9 cellular contexts compared by ENCODE assay signal in the genomic region with DNA sequence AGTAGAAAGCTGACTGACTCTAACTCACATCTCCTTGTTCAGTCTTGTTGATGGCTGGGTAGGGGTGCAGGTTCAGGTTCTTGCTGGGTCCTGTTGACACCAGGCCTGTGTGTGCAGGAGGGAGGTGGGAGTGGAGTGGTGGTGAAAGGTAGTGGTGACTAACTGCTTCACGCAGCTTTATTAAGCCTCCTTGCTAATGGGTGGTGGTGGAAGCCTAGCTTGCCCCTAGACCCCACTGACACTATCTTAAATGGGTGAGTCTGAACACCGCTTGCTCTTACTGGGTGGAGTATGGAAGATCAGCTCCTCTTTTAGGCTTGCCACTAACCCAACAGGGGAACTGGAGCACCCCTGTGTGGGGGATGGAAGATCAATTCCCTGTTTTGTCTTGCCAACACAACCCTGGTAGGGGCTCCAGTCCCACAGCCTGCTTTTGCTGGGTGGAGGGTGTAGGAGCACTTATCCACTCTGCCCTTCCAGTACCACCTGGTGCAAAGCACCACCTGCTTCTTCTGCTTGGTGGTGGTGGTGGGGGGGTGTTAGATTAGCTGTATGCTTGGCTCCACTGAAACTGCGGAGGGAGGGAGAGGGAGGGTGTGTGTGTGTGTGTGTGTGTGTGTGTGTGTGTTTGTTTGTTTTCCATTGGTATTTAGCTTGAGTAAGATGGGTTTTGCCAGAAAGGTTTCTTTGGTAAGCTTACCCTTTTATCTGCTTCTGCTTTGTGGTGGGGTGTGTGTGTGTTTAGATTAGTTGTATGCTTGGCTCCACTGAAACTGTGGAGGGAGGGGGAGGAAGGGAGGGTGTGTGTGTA. TPM values are rescaled to one million over a fixed set of nuclear protein-coding genes. Genes with fewer than 3 reads are reported as not detected.
DNase-seq lines count a peak whose midpoint lies in the region; ATAC-seq and TF ChIP-seq lines count a peak whose summit lies in the region.
"Had no signal": no experiment of that assay in that cellular context is flagged by ENCODE, and none has a peak within 500 bp of the region (broad histone marks: within the 10 kb centered on the region; RNA-seq: fewer than 3 reads in every experiment).

No MANE protein-coding gene starts in this region.

- no peak overlapping the region for H3K4me3 ChIP-seq in foreskin fibroblast (ENCODE audit: low read depth in 1 of 2, low read length in 2 of 2)

- ATAC-seq in GM18907 (IDR thresholded peaks at IDR 0.05; ENCODE audit: unreplicated experiment) (peak; percentile 36), HG03460 (IDR thresholded peaks at IDR 0.05; ENCODE audit: unreplicated experiment) (no peak)

- H3K27me3 Mint-ChIP-seq in CD14-positive monocyte (ENCODE audit: low read depth in 3 of 3): no peaks in the 10 kb centered on the region

- TF ChIP-seq POLR2A in erythroblast (IDR thresholded peaks at IDR 0.05; ENCODE audit: low read length): no peak

- peaks cover 0 to 9% of the 10 kb centered on the region in 2 donors for H3K36me3 Mint-ChIP-seq in CD14-positive monocyte

- H3K27ac Mint-ChIP-seq in CD14-positive monocyte: peak overlapping the region in 4 of 7 donors; percentile 30 to 82 (median 68)

- TF ChIP-seq CTCF in CD14-positive monocyte (IDR thresholded peaks at IDR 0.05) (no peak), foreskin fibroblast (IDR thresholded peaks at IDR 0.05; ENCODE audit: low read depth, low read length) (no peak)

- peaks cover 46% of the 10 kb centered on the region for H3K4me1 Mint-ChIP-seq in CD14-positive monocyte

- intact Hi-C loops in CD14-positive monocyte (cut with micrococcal nuclease): no loop called here

- DNase-seq in CD14-positive monocyte (ENCODE audit: low spot score): no peak
- DNase-seq in NCI-H69 (lab: John Stamatoyannopoulos, UW): peak; percentile 54
- peak; percentile 59 to 82 for DNase-seq in erythroblast (lab: John Stamatoyannopoulos, UW)
- no peak for DNase-seq in foreskin fibroblast
- no peak for DNase-seq in activated effector memory CD4-positive, alpha-beta T cell treated with anti-CD3 and anti-CD28 coated beads, Interleukin-2, amount 50 U/mL, for 16 hours
- DNase-seq in anterior cingulate cortex (lab: John Stamatoyannopoulos, UW): no peak

- H3K4me3 Mint-ChIP-seq in CD14-positive monocyte: no peak overlapping the region

- peaks cover 4 to 24% (median 14%) of the 10 kb centered on the region in 7 donors for H3K9me3 Mint-ChIP-seq in CD14-positive monocyte

RNA-seq across cellular contexts. Expression of a gene that starts 25.6 kb away (rescaled TPM):
- 10 to 100 TPM in 1 of 2 donors, 1 to 10 TPM in 1; 7.6 to 13.8 TPM for polyA plus RNA-seq in CD14-positive monocyte

RNA-seq across cellular contexts. Expression of a gene that starts 54.8 kb away (rescaled TPM):
- polyA plus RNA-seq in CD14-positive monocyte: not detected
- polyA plus RNA-seq: neural cell had no signal

Comparison
In these comparisons a context has a peak if more than half of its experiments do, and no peak if none do; other contexts are left out.
1. DNase-seq: peak in NCI-H69 (single experiment) and erythroblast (2 of 2); none in CD14-positive monocyte (single experiment), foreskin fibroblast (0 of 2), activated effector memory CD4-positive, alpha-beta T cell treated with anti-CD3 and anti-CD28 coated beads, Interleukin-2, amount 50 U/mL, for 16 hours (single experiment) and anterior cingulate cortex (0 of 58).